ENCODE assay signal across 22 cellular contexts in genomic region chr12:132511516-132512196, GRCh38.
"Had no signal": no experiment of that assay in that cellular context is flagged by ENCODE, and none has a peak within 500 bp of the region (broad histone marks: within the 10 kb centered on the region; RNA-seq: fewer than 3 reads in every experiment).

No MANE protein-coding gene starts in this region.

- DNase-seq: activated CD4-positive, alpha-beta T cell treated with anti-CD3 and anti-CD28 coated beads, Interleukin-2, amount 50 U/mL, for 48 hours; activated effector memory CD4-positive, alpha-beta T cell treated with Interleukin-2 at 50 U/mL for 16 hours; activated naive CD4-positive, alpha-beta T cell treated with anti-CD3 and anti-CD28 coated beads, Interleukin-2, amount 10 ng/mL, durations not matched to agents 7 days and 5 days; activated naive CD8-positive, alpha-beta T cell treated with anti-CD3 and anti-CD28 coated beads, Interleukin-2, amount 50 U/mL, for 24 hours; activated T-cell treated with anti-CD3 and anti-CD28 coated beads, Interleukin-2, amount 50 U/mL, for 72 hours; body of pancreas; dermis blood vessel endothelial cell; effector memory CD8-positive, alpha-beta T cell; heart left ventricle; lower lobe of right lung; naive thymus-derived CD4-positive, alpha-beta T cell; spleen; stimulated activated CD4-positive, alpha-beta T cell treated with anti-CD3 and anti-CD28 coated beads, Interleukin-4, amount 100 ng/mL, for 1 hour; stimulated activated naive CD4-positive, alpha-beta T cell; T-helper 1 cell; T-helper 9 cell; trophoblast cell; uterus had no signal

- H3K9ac ChIP-seq: neural progenitor cell had no signal

- H3K36me3 ChIP-seq: neural progenitor cell, uterus had no signal

- H3K4me3 ChIP-seq: body of pancreas, esophagus muscularis mucosa, heart left ventricle, lower lobe of right lung, neural progenitor cell, spleen, uterus had no signal

- H3K27ac ChIP-seq: esophagus muscularis mucosa, heart left ventricle, lower lobe of right lung, neural progenitor cell, spleen, uterus had no signal

- H3K27ac Mint-ChIP-seq: activated naive CD4-positive, alpha-beta T cell treated with anti-CD3 and anti-CD28 coated beads, Interleukin-2, amount 10 ng/mL, durations not matched to agents 7 days and 5 days; activated naive CD8-positive, alpha-beta T cell treated with anti-CD3 and anti-CD28 coated beads, Interleukin-2, amount 50 U/mL, for 24 hours; activated T-cell treated with anti-CD3 and anti-CD28 coated beads, Interleukin-2, amount 50 U/mL, for 72 hours; neural progenitor cell; progenitor cell of endocrine pancreas had no signal

- H3K9me3 ChIP-seq: body of pancreas, lower lobe of right lung had no signal

- H3K4me1 ChIP-seq: neural progenitor cell had no signal

- H3K27me3 Mint-ChIP-seq: activated naive CD4-positive, alpha-beta T cell treated with anti-CD3 and anti-CD28 coated beads, Interleukin-2, amount 10 ng/mL, durations not matched to agents 7 days and 5 days; activated naive CD8-positive, alpha-beta T cell treated with anti-CD3 and anti-CD28 coated beads, Interleukin-2, amount 50 U/mL, for 24 hours; effector memory CD8-positive, alpha-beta T cell; naive thymus-derived CD4-positive, alpha-beta T cell; progenitor cell of endocrine pancreas had no signal

- H3K4me3 Mint-ChIP-seq: activated naive CD4-positive, alpha-beta T cell treated with anti-CD3 and anti-CD28 coated beads, Interleukin-2, amount 10 ng/mL, durations not matched to agents 7 days and 5 days; activated naive CD8-positive, alpha-beta T cell treated with anti-CD3 and anti-CD28 coated beads, Interleukin-2, amount 50 U/mL, for 24 hours; activated T-cell treated with anti-CD3 and anti-CD28 coated beads, Interleukin-2, amount 50 U/mL, for 72 hours; effector memory CD8-positive, alpha-beta T cell; naive thymus-derived CD4-positive, alpha-beta T cell; neural progenitor cell had no signal

- ATAC-seq: activated naive CD8-positive, alpha-beta T cell treated with anti-CD3 and anti-CD28 coated beads, Interleukin-2, amount 50 U/mL, for 24 hours; activated T-cell treated with anti-CD3 and anti-CD28 coated beads, Interleukin-2, amount 50 U/mL, for 72 hours; body of pancreas; effector memory CD8-positive, alpha-beta T cell; heart left ventricle; left lobe of liver; lower lobe of right lung; naive thymus-derived CD4-positive, alpha-beta T cell had no signal

- H3K27me3 ChIP-seq: body of pancreas, esophagus muscularis mucosa, heart left ventricle, neural progenitor cell, spleen, uterus had no signal

- H3K9me3 Mint-ChIP-seq: activated naive CD8-positive, alpha-beta T cell treated with anti-CD3 and anti-CD28 coated beads, Interleukin-2, amount 50 U/mL, for 24 hours; activated T-cell treated with anti-CD3 and anti-CD28 coated beads, Interleukin-2, amount 50 U/mL, for 72 hours; effector memory CD8-positive, alpha-beta T cell had no signal
